Comparison of ENCODE assay signal across 1 cellular context in genomic region chr10:100642295-100642994, GRCh38.
A peak's percentile ranks its signal among the peaks of the same experiment; 100 is the strongest.
TF ChIP-seq lines count a peak whose summit lies in the region.

No MANE protein-coding gene starts in this region.

TF ChIP-seq in H1, 55 proteins besides CTCF, POLR2A, EP300 and RAD21 (continued from another document):
- peak; percentile 36; the same call in 1 of the 2 replicates for TF ChIP-seq TEAD4 (IDR thresholded peaks at IDR 0.05; ENCODE audit: low read depth, low read length)
- TF ChIP-seq MAFK (IDR thresholded peaks at IDR 0.05; ENCODE audit: low read depth, low read length) = no peak
- TF ChIP-seq SIRT6 (IDR thresholded peaks at IDR 0.05; ENCODE audit: low read length) = no peak
- 0 out of 2 replicates have a peak, but pooled peaks have one; percentile 57 for TF ChIP-seq TCF12 (IDR thresholded peaks at IDR 0.05; ENCODE audit: low read depth, low read length)
- TF ChIP-seq SP1 (IDR thresholded peaks at IDR 0.05; ENCODE audit: low read depth, low read length) = peak; percentile 65
- peak; percentile 34 for TF ChIP-seq KDM4A (IDR thresholded peaks at IDR 0.05; ENCODE audit: low read depth, low read length, severe bottlenecking)
- no peak for TF ChIP-seq TAF1 (IDR thresholded peaks at IDR 0.05; ENCODE audit: low read depth, low read length)
- TF ChIP-seq, protein P1, sequence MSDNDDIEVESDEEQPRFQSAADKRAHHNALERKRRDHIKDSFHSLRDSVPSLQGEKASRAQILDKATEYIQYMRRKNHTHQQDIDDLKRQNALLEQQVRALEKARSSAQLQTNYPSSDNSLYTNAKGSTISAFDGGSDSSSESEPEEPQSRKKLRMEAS (IDR thresholded peaks at IDR 0.05) = no peak
- TF ChIP-seq NANOG (IDR thresholded peaks at IDR 0.05; ENCODE audit: insufficient read depth, low read depth, low read length, poor library complexity, severe bottlenecking) = no peak
- TF ChIP-seq ATF2 (IDR thresholded peaks at IDR 0.05; ENCODE audit: low read length) = no peak
- TF ChIP-seq POLR2AphosphoS5 (IDR thresholded peaks at IDR 0.05; ENCODE audit: low read depth, low read length) = no peak
- peak; percentile 33 for TF ChIP-seq EZH2 (IDR thresholded peaks at IDR 0.05; ENCODE audit: low read depth, low read length, severe bottlenecking)
- TF ChIP-seq BACH1 (IDR thresholded peaks at IDR 0.05; ENCODE audit: low read length) = peak; percentile 37; the same call in 1 of the 2 replicates
- no peak for TF ChIP-seq ATF3 (IDR thresholded peaks at IDR 0.05; ENCODE audit: insufficient read depth, low read depth, low read length)
- TF ChIP-seq KDM1A (IDR thresholded peaks at IDR 0.05; ENCODE audit: borderline replicate concordance, low read length) = no peak
- TF ChIP-seq JUN (IDR thresholded peaks at IDR 0.05; ENCODE audit: low read depth, low read length) = no peak
TF ChIP-seq in H1: peak in this region for 8.
